ENCODE assay signal across 2 cellular contexts in genomic region chr22:29039148-29039547, GRCh38.
TF ChIP-seq lines count a peak whose summit lies in the region.

No MANE protein-coding gene starts in this region.

TF ChIP-seq in A549, 52 proteins besides CTCF, POLR2A, EP300 and RAD21 (continued from another document):
- TF ChIP-seq HMGXB4 (CRISPR knock-in tag; IDR thresholded peaks at IDR 0.05; ENCODE audit: borderline replicate concordance), result no peak
- TF ChIP-seq KDM1A (IDR thresholded peaks at IDR 0.05; ENCODE audit: low read depth), result no peak
- TF ChIP-seq CBX2 (IDR thresholded peaks at IDR 0.05; ENCODE audit: borderline replicate concordance, low read depth), result no peak
- TF ChIP-seq HDAC2 (IDR thresholded peaks at IDR 0.05), result no peak
- TF ChIP-seq E2F6 (IDR thresholded peaks at IDR 0.05; ENCODE audit: borderline replicate concordance, low read depth), result no peak
- no peak for TF ChIP-seq NR3C1 (IDR thresholded peaks at IDR 0.05)
- TF ChIP-seq MAFK (IDR thresholded peaks at IDR 0.05; ENCODE audit: partially characterized antibody), result no peak
- no peak for TF ChIP-seq RARB (CRISPR knock-in tag; IDR thresholded peaks at IDR 0.05)
- TF ChIP-seq BCL3 (IDR thresholded peaks at IDR 0.05), result no peak
- no peak for TF ChIP-seq NFE2L2 (conservative IDR thresholded peaks at IDR 0.05; ENCODE audit: low read length)
- no peak for TF ChIP-seq CHD2 (IDR thresholded peaks at IDR 0.05; ENCODE audit: low read length, partially characterized antibody)

TF ChIP-seq in WTC11, 78 proteins besides CTCF, POLR2A, EP300 and RAD21 (continued from another document):
- no peak for TF ChIP-seq ZSCAN18 (CRISPR knock-in tag; IDR thresholded peaks at IDR 0.05)
- TF ChIP-seq ZMAT4 (CRISPR knock-in tag; IDR thresholded peaks at IDR 0.05), result no peak
- TF ChIP-seq ETV6 (CRISPR knock-in tag; IDR thresholded peaks at IDR 0.05), result no peak
- TF ChIP-seq STAT6 (CRISPR knock-in tag; conservative IDR thresholded peaks at IDR 0.05; ENCODE audit: low read depth), result no peak
- no peak for TF ChIP-seq MYBL2 (CRISPR knock-in tag; IDR thresholded peaks at IDR 0.05)
- TF ChIP-seq ATF3 (CRISPR knock-in tag; conservative IDR thresholded peaks at IDR 0.05), result no peak
- no peak for TF ChIP-seq NFE2L1 (CRISPR knock-in tag; IDR thresholded peaks at IDR 0.05)
- TF ChIP-seq ZNF281 (CRISPR knock-in tag; IDR thresholded peaks at IDR 0.05), result no peak
- no peak for TF ChIP-seq SMAD3 (CRISPR knock-in tag; IDR thresholded peaks at IDR 0.05; ENCODE audit: borderline replicate concordance)
- TF ChIP-seq CDX4 (CRISPR knock-in tag; IDR thresholded peaks at IDR 0.05; ENCODE audit: borderline replicate concordance), result no peak
- no peak for TF ChIP-seq E2F5 (CRISPR knock-in tag; IDR thresholded peaks at IDR 0.05)
- no peak for TF ChIP-seq TCF7 (CRISPR knock-in tag; IDR thresholded peaks at IDR 0.05; ENCODE audit: low read depth)
- no peak for TF ChIP-seq ZNF121 (CRISPR knock-in tag; IDR thresholded peaks at IDR 0.05)
- TF ChIP-seq FOXJ3 (CRISPR knock-in tag; IDR thresholded peaks at IDR 0.05; ENCODE audit: borderline replicate concordance), result no peak
